Comparison of ENCODE assay signal across 16 cellular contexts in genomic region chr19:33724021-33724722, GRCh38.
DNase-seq lines count a peak whose midpoint lies in the region; ATAC-seq and FAIRE-seq lines count a peak whose summit lies in the region.
"Had no signal": no experiment of that assay in that cellular context is flagged by ENCODE, and none has a peak within 500 bp of the region (broad histone marks: within the 10 kb centered on the region; RNA-seq: fewer than 3 reads in every experiment).

No MANE protein-coding gene starts in this region.

- no peak for FAIRE-seq in GM19239 (lab: Jason Lieb, UNC)
- FAIRE-seq: A204.1 had no signal

- no peak for ATAC-seq in GM21737 (IDR thresholded peaks at IDR 0.05; ENCODE audit: unreplicated experiment)
- ATAC-seq: CD8-positive, alpha-beta T cell; T-cell had no signal

- intact Hi-C loops in posterior vena cava (cut with DNase I): no loop called here

- peak; percentile 48 for DNase-seq in NCI-H748 (lab: John Stamatoyannopoulos, UW; ENCODE audit: unreplicated experiment)
- no peak for DNase-seq in NCI-H748 treated with DMSO at 0.1 percent for 48 hours (lab: John Stamatoyannopoulos, UW)
- peak; percentile 13 for DNase-seq in NCI-H1092 (lab: John Stamatoyannopoulos, UW)
- DNase-seq in SK-N-DZ (ENCODE audit: low spot score): peak; percentile 48
- peak; percentile 62 for DNase-seq in posterior vena cava (ENCODE audit: low spot score)
- no peak for DNase-seq in GM19239 (ENCODE audit: insufficient read length, low spot score)
- DNase-seq in effector CD8-positive, alpha-beta T cell (lab: John Stamatoyannopoulos, UW): no peak
- DNase-seq: Calu3; CD8-positive, alpha-beta T cell; NCI-H146; NCI-H510A treated with DMSO at 0.1 percent for 48 hours; NK-92 treated with Interleukin-12 subunit alpha and Interleukin-12 subunit beta, amount 100 ng/mL, for 24 hours; Right ventricle myocardium superior; T-cell had no signal

Comparison
In these comparisons a context has a peak if more than half of its experiments do, and no peak if none do; other contexts are left out.
1. DNase-seq: peak in NCI-H748 (single experiment), NCI-H1092 (single experiment), SK-N-DZ (single experiment) and posterior vena cava (single experiment); none in NCI-H748 treated with DMSO at 0.1 percent for 48 hours (single experiment), GM19239 (single experiment) and effector CD8-positive, alpha-beta T cell (single experiment).